In genomic region chr13:45548281-45548680, GRCh38 we compare ENCODE assay signal across 18 cellular contexts.
DNase-seq lines count a peak whose midpoint lies in the region; ATAC-seq and TF ChIP-seq lines count a peak whose summit lies in the region.
"Had no signal": no experiment of that assay in that cellular context is flagged by ENCODE, and none has a peak within 500 bp of the region (broad histone marks: within the 10 kb centered on the region; RNA-seq: fewer than 3 reads in every experiment).

No MANE protein-coding gene starts in this region.

- H3K27ac Mint-ChIP-seq in GM23338 (no peak overlapping the region), neural crest cell (ENCODE audit: unreplicated experiment) (peak overlapping the region; percentile 35)
- H3K27ac Mint-ChIP-seq: IgD-negative memory B cell had no signal

- no peaks in the 10 kb centered on the region for H3K9me3 ChIP-seq in BLaER1 treated with 17β-estradiol and CSF1 and Interleukin-3, amounts not matched to agents 10 nM and 100 nM (replicated peaks in 1 of 11)
- H3K9me3 ChIP-seq in heart left ventricle, result no peaks in the 10 kb centered on the region
- H3K9me3 ChIP-seq: HAP-1, Peyer's patch had no signal

- no peak for TF ChIP-seq CTCF in GM23338 (conservative IDR thresholded peaks at IDR 0.05; ENCODE audit: low read depth in 2 of 2)
- TF ChIP-seq CTCF in neural crest cell (conservative IDR thresholded peaks at IDR 0.05), result no peak
- TF ChIP-seq CTCF in heart left ventricle (IDR thresholded peaks at IDR 0.05), result no peak

- in situ Hi-C loops in SK-MEL-5 (cut with HindIII; ENCODE audit: low pct_unique_long_range_greater_than_20kb, low sequenced_read_pairs), result no loop called here

- H3K4me2 ChIP-seq in BLaER1 treated with 17β-estradiol and CSF1 and Interleukin-3, amounts not matched to agents 10 nM and 100 nM, result peak overlapping the region; percentile 10 to 74 (median 64); a peak in 20 of 22 replicates
- H3K4me2 ChIP-seq in GM23338, result no peak overlapping the region

- H4K20me1 ChIP-seq in BLaER1 treated with 17β-estradiol and CSF1 and Interleukin-3, amounts not matched to agents 10 nM and 100 nM, result no peaks in the 10 kb centered on the region
- H4K20me1 ChIP-seq in GM23338 (replicated peaks; ENCODE audit: insufficient read depth), result no peaks in the 10 kb centered on the region

- H3K36me3 Mint-ChIP-seq in GM23338 (ENCODE audit: low read depth), result no peaks in the 10 kb centered on the region
- no peaks in the 10 kb centered on the region for H3K36me3 Mint-ChIP-seq in neural crest cell (ENCODE audit: low read depth)
- H3K36me3 Mint-ChIP-seq: IgD-negative memory B cell had no signal

- H3K4me3 Mint-ChIP-seq in GM23338, result no peak overlapping the region
- H3K4me3 Mint-ChIP-seq in neural crest cell, result no peak overlapping the region
- H3K4me3 Mint-ChIP-seq: IgD-negative memory B cell had no signal

- H2AFZ ChIP-seq in GM23338, result peak overlapping the region; percentile 28; the same call in 1 of the 2 replicates

- peaks cover 17 to 47% (median 28%) of the 10 kb centered on the region in 10 experiments for H3K4me1 ChIP-seq in BLaER1 treated with 17β-estradiol and CSF1 and Interleukin-3, amounts not matched to agents 10 nM and 100 nM
- H3K4me1 ChIP-seq in GM23338 (ENCODE audit: insufficient read depth) (no peaks in the 10 kb centered on the region), heart left ventricle (no peaks in the 10 kb centered on the region)
- H3K4me1 ChIP-seq: HAP-1, Peyer's patch had no signal

- H3K27ac ChIP-seq in BLaER1 treated with 17β-estradiol and CSF1 and Interleukin-3, amounts not matched to agents 10 nM and 100 nM, result no peak overlapping the region
- H3K27ac ChIP-seq in GM23338 (ENCODE audit: low read depth) (no peak overlapping the region), heart left ventricle (no peak overlapping the region)
- H3K27ac ChIP-seq: C4-2B, Peyer's patch, SK-N-MC had no signal

- no peak for TF ChIP-seq POLR2A in heart left ventricle (IDR thresholded peaks at IDR 0.05)

- no peaks in the 10 kb centered on the region for H3K36me3 ChIP-seq in BLaER1 treated with 17β-estradiol and CSF1 and Interleukin-3, amounts not matched to agents 10 nM and 100 nM
- H3K36me3 ChIP-seq in GM23338 (ENCODE audit: insufficient read depth) (no peaks in the 10 kb centered on the region), heart left ventricle (no peaks in the 10 kb centered on the region)
- H3K36me3 ChIP-seq: HAP-1, Peyer's patch had no signal

- H3K9me3 Mint-ChIP-seq in GM23338 (no peaks in the 10 kb centered on the region), neural crest cell (no peaks in the 10 kb centered on the region)
- H3K9me3 Mint-ChIP-seq: IgD-negative memory B cell had no signal

- no peaks in the 10 kb centered on the region for H3K79me2 ChIP-seq in GM23338 (replicated peaks; ENCODE audit: insufficient read depth)

- H3K9ac ChIP-seq in BLaER1 treated with 17β-estradiol and CSF1 and Interleukin-3, amounts not matched to agents 10 nM and 100 nM, result no peak overlapping the region

- 47 to 67% (median 49%) methylated on average over 6 of the region's 6 CpGs for WGBS in heart left ventricle, 4 donors

- H3K27me3 Mint-ChIP-seq in GM23338 (ENCODE audit: insufficient read depth, low read depth, poor library complexity) (peaks cover 8% of the 10 kb centered on the region), neural crest cell (ENCODE audit: low read depth) (no peaks in the 10 kb centered on the region)

- no peak overlapping the region for H3K4me3 ChIP-seq in BLaER1 treated with 17β-estradiol and CSF1 and Interleukin-3, amounts not matched to agents 10 nM and 100 nM
- H3K4me3 ChIP-seq in GM23338 (no peak overlapping the region), heart left ventricle (no peak overlapping the region)
- H3K4me3 ChIP-seq: HAP-1, Peyer's patch, SK-N-MC had no signal

- H3K27me3 ChIP-seq in BLaER1 treated with 17β-estradiol and CSF1 and Interleukin-3, amounts not matched to agents 10 nM and 100 nM, result no peaks in the 10 kb centered on the region
- no peaks in the 10 kb centered on the region for H3K27me3 ChIP-seq in GM23338 (ENCODE audit: insufficient read depth)
- H3K27me3 ChIP-seq in heart left ventricle, result peaks cover 0 to 10% (median 0%) of the 10 kb centered on the region in 9 donors
- H3K27me3 ChIP-seq: Peyer's patch had no signal

- intact Hi-C loops in heart left ventricle (cut with DNase I), result no loop called here

- ATAC-seq in GM23338 (no peak; the same call in 2 of the 3 replicates), HG02759 (IDR thresholded peaks at IDR 0.05; ENCODE audit: unreplicated experiment) (no peak), heart left ventricle (no peak)
- ATAC-seq: Right ventricle myocardium inferior had no signal

- H3F3A ChIP-seq in GM23338 (replicated peaks; ENCODE audit: low read depth), result no peaks in the 10 kb centered on the region

- DNase-seq in GM23338 (ENCODE audit: low spot score) (peak; percentile 16), SK-MEL-5 (ENCODE audit: low read depth, low spot score) (peak; percentile 23), neural crest cell (ENCODE audit: low read depth, low spot score) (no peak), NCI-H1694 treated with DMSO at 0.1 percent for 48 hours (lab: John Stamatoyannopoulos, UW) (no peak), heart left ventricle (no peak)
- DNase-seq: NCI-H1092 treated with DMSO at 0.1 percent for 48 hours, NCI-H146, NCI-H2081, NCI-H446, NCI-H526 treated with DMSO at 0.1 percent for 48 hours, Peyer's patch had no signal

- H3K4me1 Mint-ChIP-seq in GM23338, result no peaks in the 10 kb centered on the region
- peaks cover 17% of the 10 kb centered on the region for H3K4me1 Mint-ChIP-seq in neural crest cell

- H3K9me2 ChIP-seq in GM23338 (ENCODE audit: insufficient read depth), result 0 out of 2 replicates have a peak, but pooled peaks cover 5% of the 10 kb centered on the region

TF ChIP-seq in GM23338, 12 proteins besides CTCF, POLR2A, EP300 and RAD21:
- TF ChIP-seq EZH2phosphoT487 (IDR thresholded peaks at IDR 0.05; ENCODE audit: unreplicated experiment) (no peak), JUNB (IDR thresholded peaks at IDR 0.05; ENCODE audit: unreplicated experiment) (no peak), ZNF114 (CRISPR knock-in tag; IDR thresholded peaks at IDR 0.05) (no peak), ZNF331 (CRISPR knock-in tag; IDR thresholded peaks at IDR 0.05; ENCODE audit: low read depth) (no peak), STAT1 (IDR thresholded peaks at IDR 0.05; ENCODE audit: unreplicated experiment) (no peak), ZNF462 (CRISPR knock-in tag; IDR thresholded peaks at IDR 0.05) (no peak)

Comparison
In these comparisons a context has a peak if more than half of its experiments do, and no peak if none do; other contexts are left out.
1. DNase-seq: peak in GM23338 (single experiment) and SK-MEL-5 (single experiment); none in neural crest cell (single experiment), NCI-H1694 treated with DMSO at 0.1 percent for 48 hours (single experiment) and heart left ventricle (0 of 5).